30 cellular contexts compared by ENCODE assay signal in the genomic region with DNA sequence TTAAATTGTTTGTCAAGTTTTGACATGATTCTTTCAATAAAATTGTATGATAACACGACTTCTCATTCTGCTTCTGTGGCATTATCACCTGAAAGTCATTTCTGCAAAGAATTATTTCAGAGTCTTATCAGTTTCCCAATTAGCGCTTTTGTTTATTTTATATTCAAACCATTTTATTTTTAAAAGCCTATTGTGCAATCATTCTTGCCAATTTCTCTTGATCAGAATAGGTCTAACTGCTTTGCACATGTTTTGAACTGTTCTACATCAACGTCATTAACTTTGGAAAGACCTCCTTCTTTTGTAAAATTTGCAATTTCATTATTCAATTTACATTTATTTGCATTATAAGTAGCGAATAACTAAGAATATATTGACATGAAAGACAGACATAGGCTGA.
"Had no signal": no experiment of that assay in that cellular context is flagged by ENCODE, and none has a peak within 500 bp of the region (broad histone marks: within the 10 kb centered on the region; RNA-seq: fewer than 3 reads in every experiment).

No MANE protein-coding gene starts in this region.

- DNase-seq: activated CD4-positive, alpha-beta memory T cell treated with anti-CD3 and anti-CD28 coated beads, Interleukin-2, amount 10 ng/mL, durations not matched to agents 7 days and 5 days; activated CD4-positive, alpha-beta T cell treated with anti-CD3 and anti-CD28 coated beads for 1 hour; activated CD4-positive, alpha-beta T cell treated with anti-CD3 and anti-CD28 coated beads for 4 hours; activated CD4-positive, alpha-beta T cell treated with anti-CD3 and anti-CD28 coated beads, Interleukin-2, amount 10 ng/mL, durations not matched to agents 7 days and 5 days; activated CD4-positive, alpha-beta T cell treated with anti-CD3 and anti-CD28 coated beads, Interleukin-2, amount 50 U/mL, for 4 hours; activated CD8-positive, alpha-beta memory T cell treated with anti-CD3 and anti-CD28 coated beads, Interleukin-2, amount 50 U/mL, for 48 hours; activated gamma-delta T cell; activated naive CD4-positive, alpha-beta T cell; activated naive CD4-positive, alpha-beta T cell treated with anti-CD3 and anti-CD28 coated beads, Interleukin-2, amount 10 ng/mL, durations not matched to agents 7 days and 5 days; activated naive CD8-positive, alpha-beta T cell treated with anti-CD3 and anti-CD28 coated beads, Interleukin-2, amount 10 ng/mL, durations not matched to agents 7 days and 5 days; activated T-cell treated with anti-CD3 and anti-CD28 coated beads for 4 hours; activated T-cell treated with anti-CD3 and anti-CD28 coated beads, Interleukin-2, amount 50 U/mL, for 24 hours; activated T-cell treated with anti-CD3 and anti-CD28 coated beads, Interleukin-2, amount 50 U/mL, for 72 hours; central memory CD4-positive, alpha-beta T cell; cerebellar nuclear complex; colonic mucosa; effector CD8-positive, alpha-beta T cell; esophagus squamous epithelium; foreskin melanocyte; heart right ventricle; T-helper 17 cell; T1000 had no signal

- H3K27ac ChIP-seq: ascending aorta, breast epithelium, cardiac muscle cell, colonic mucosa, epithelial cell of prostate, esophagus squamous epithelium, gastroesophageal sphincter, heart right ventricle had no signal

- H3K4me3 ChIP-seq: ascending aorta, breast epithelium, cardiac muscle cell, colonic mucosa, esophagus squamous epithelium, gastroesophageal sphincter, heart right ventricle had no signal

- ATAC-seq: activated naive CD4-positive, alpha-beta T cell treated with anti-CD3 and anti-CD28 coated beads, Interleukin-2, amount 50 U/mL, for 72 hours; activated T-cell treated with anti-CD3 and anti-CD28 coated beads, Interleukin-2, amount 50 U/mL, for 72 hours; gastroesophageal sphincter; heart right ventricle; T-helper 17 cell had no signal

- H3K36me3 ChIP-seq: ascending aorta, breast epithelium, cardiac muscle cell, colonic mucosa, esophagus squamous epithelium, gastroesophageal sphincter, heart right ventricle had no signal

- H3K4me1 ChIP-seq: ascending aorta, breast epithelium, colonic mucosa, esophagus squamous epithelium, gastroesophageal sphincter, heart right ventricle had no signal

- FAIRE-seq: endometrium, endothelial cell of umbilical vein had no signal

- H3K27me3 ChIP-seq: ascending aorta, breast epithelium, cardiac muscle cell, colonic mucosa, esophagus squamous epithelium, gastroesophageal sphincter, heart right ventricle had no signal

- H3K9me3 ChIP-seq: ascending aorta, breast epithelium, colonic mucosa, esophagus squamous epithelium, gastroesophageal sphincter had no signal
